25 cellular contexts compared by ENCODE assay signal in genomic region chr7:33869176-33869575, GRCh38. TPM values are rescaled to one million over a fixed set of nuclear protein-coding genes. Genes with fewer than 3 reads are reported as not detected.
"Had no signal": no experiment of that assay in that cellular context is flagged by ENCODE, and none has a peak within 500 bp of the region (broad histone marks: within the 10 kb centered on the region; RNA-seq: fewer than 3 reads in every experiment).

No MANE protein-coding gene starts in this region.

- H3K4me3 Mint-ChIP-seq: mesothelial cell of epicardium; naive thymus-derived CD4-positive, alpha-beta T cell; natural killer cell treated with Interleukin-12 subunit alpha and Interleukin-12 subunit beta and Interleukin-15 and Interleukin-18, amount 100 ng/mL, for 72 hours; stimulated activated memory B cell treated with anti-CD40 and anti-IgM and Interleukin-4, amounts not matched to agents 10 μg/mL and 1 μg/mL and 100 μg/mL, for 72 hours; stimulated activated naive CD8-positive, alpha-beta T cell treated with anti-CD3 and anti-CD28 coated beads, Interleukin-15, amount 100 ng/mL, for 72 hours had no signal

- H3K4me1 Mint-ChIP-seq: mesothelial cell of epicardium; naive thymus-derived CD4-positive, alpha-beta T cell; stimulated activated memory B cell treated with anti-CD40 and anti-IgM and Interleukin-4, amounts not matched to agents 10 μg/mL and 1 μg/mL and 100 μg/mL, for 72 hours; stimulated activated naive CD8-positive, alpha-beta T cell treated with anti-CD3 and anti-CD28 coated beads, Interleukin-15, amount 100 ng/mL, for 72 hours had no signal

- FAIRE-seq: pancreas, small intestine had no signal

- H3K27me3 ChIP-seq: hepatocyte, pancreas, tibial nerve, upper lobe of left lung had no signal

- H2AFZ ChIP-seq: hepatocyte had no signal

- H3K4me3 ChIP-seq: hepatocyte, left ventricle myocardium inferior, lung, pancreas, prostate gland, tibial nerve, upper lobe of left lung had no signal

- H3K27ac ChIP-seq: left ventricle myocardium inferior, pancreas, prostate gland, tibial nerve, upper lobe of left lung had no signal

- H3K36me3 Mint-ChIP-seq: mesothelial cell of epicardium; naive thymus-derived CD4-positive, alpha-beta T cell; natural killer cell treated with Interleukin-12 subunit alpha and Interleukin-12 subunit beta and Interleukin-15 and Interleukin-18, amount 100 ng/mL, for 72 hours; stimulated activated memory B cell treated with anti-CD40 and anti-IgM and Interleukin-4, amounts not matched to agents 10 μg/mL and 1 μg/mL and 100 μg/mL, for 72 hours had no signal

- H3K36me3 ChIP-seq: left ventricle myocardium inferior, pancreas, prostate gland, tibial nerve, upper lobe of left lung had no signal

- H3K27me3 Mint-ChIP-seq: stimulated activated memory B cell treated with anti-CD40 and anti-IgM and Interleukin-4, amounts not matched to agents 10 μg/mL and 1 μg/mL and 100 μg/mL, for 72 hours; stimulated activated naive CD8-positive, alpha-beta T cell treated with anti-CD3 and anti-CD28 coated beads, Interleukin-15, amount 100 ng/mL, for 72 hours had no signal

- H3K9me3 ChIP-seq: left ventricle myocardium inferior, pancreas, prostate gland, tibial nerve, upper lobe of left lung had no signal

- H3K9me3 Mint-ChIP-seq: naive thymus-derived CD4-positive, alpha-beta T cell; natural killer cell treated with Interleukin-12 subunit alpha and Interleukin-12 subunit beta and Interleukin-15 and Interleukin-18, amount 100 ng/mL, for 72 hours; stimulated activated memory B cell treated with anti-CD40 and anti-IgM and Interleukin-4, amounts not matched to agents 10 μg/mL and 1 μg/mL and 100 μg/mL, for 72 hours; stimulated activated naive CD8-positive, alpha-beta T cell treated with anti-CD3 and anti-CD28 coated beads, Interleukin-15, amount 100 ng/mL, for 72 hours had no signal

- H3K79me2 ChIP-seq: hepatocyte had no signal

- H3K4me2 ChIP-seq: hepatocyte had no signal

- DNase-seq: islet precursor cell; left ventricle myocardium inferior; mesendoderm; naive thymus-derived CD4-positive, alpha-beta T cell; pancreas; posterior cingulate gyrus; retina; right cardiac atrium; small intestine; stimulated activated CD4-positive, alpha-beta T cell treated with anti-CD3 and anti-CD28 coated beads, Interleukin-1b, Interleukin-23, amount 100 ng/mL, for 48 hours; stimulated activated CD4-positive, alpha-beta T cell treated with anti-CD3 and anti-CD28 coated beads, Interleukin-2, amount 100 ng/mL, for 48 hours; stimulated activated CD4-positive, alpha-beta T cell treated with anti-CD3 and anti-CD28 coated beads, Interleukin-4, amount 100 ng/mL, for 4 hours; stimulated activated CD8-positive, alpha-beta memory T cell treated with anti-CD3 and anti-CD28 coated beads, Interleukin-4, amount 100 ng/mL, for 48 hours; stimulated activated naive CD4-positive, alpha-beta T cell treated with Interleukin-2 at 50 U/mL for 16 hours; stimulated activated naive CD8-positive, alpha-beta T cell treated with anti-CD3 and anti-CD28 coated beads, Interleukin-15, amount 100 ng/mL, for 72 hours; substantia nigra; upper lobe of left lung had no signal

- H3K4me1 ChIP-seq: left ventricle myocardium inferior, pancreas, prostate gland, upper lobe of left lung had no signal

- ATAC-seq: naive thymus-derived CD4-positive, alpha-beta T cell; natural killer cell treated with Interleukin-12 subunit alpha and Interleukin-12 subunit beta and Interleukin-15 and Interleukin-18, amount 100 ng/mL, for 72 hours; pancreas; right cardiac atrium; sciatic nerve; stimulated activated naive CD8-positive, alpha-beta T cell treated with anti-CD3 and anti-CD28 coated beads, Interleukin-15, amount 100 ng/mL, for 72 hours had no signal

- H3K27ac Mint-ChIP-seq: mesothelial cell of epicardium; naive thymus-derived CD4-positive, alpha-beta T cell; natural killer cell treated with Interleukin-12 subunit alpha and Interleukin-12 subunit beta and Interleukin-15 and Interleukin-18, amount 100 ng/mL, for 72 hours; stimulated activated memory B cell treated with anti-CD40 and anti-IgM and Interleukin-4, amounts not matched to agents 10 μg/mL and 1 μg/mL and 100 μg/mL, for 72 hours had no signal

RNA-seq across cellular contexts. Expression of gene BMPER, which starts 36.2 kb away (rescaled TPM):
- polyA plus RNA-seq: naive thymus-derived CD4-positive, alpha-beta T cell had no signal
